ENCODE assay signal across 17 cellular contexts in genomic region chr18:52422985-52423601, GRCh38.
DNase-seq lines count a peak whose midpoint lies in the region; ATAC-seq, FAIRE-seq and TF ChIP-seq lines count a peak whose summit lies in the region.
"Had no signal": no experiment of that assay in that cellular context is flagged by ENCODE, and none has a peak within 500 bp of the region (broad histone marks: within the 10 kb centered on the region; RNA-seq: fewer than 3 reads in every experiment).

No MANE protein-coding gene starts in this region.

- ATAC-seq in GM18519 (IDR thresholded peaks at IDR 0.05; ENCODE audit: low FRiP score, unreplicated experiment) (no peak), GM21825 (IDR thresholded peaks at IDR 0.05; ENCODE audit: unreplicated experiment) (no peak)

- DNase-seq in HT-29 (ENCODE audit: low spot score): peak; percentile 3
- DNase-seq in NCI-H524 (lab: John Stamatoyannopoulos, UW): peak; percentile 76 to 95
- peak; percentile 9 for DNase-seq in iPS-NIHi11 (ENCODE audit: low spot score)
- no peak for DNase-seq in GM19238 (ENCODE audit: insufficient read length, low spot score)
- DNase-seq in urothelium cell line (ENCODE audit: low spot score): no peak
- DNase-seq: activated naive CD4-positive, alpha-beta T cell; effector CD4-positive, alpha-beta T cell; HFFc6; Kasumi-1; mesenchymal stem cell; stimulated activated naive CD4-positive, alpha-beta T cell treated with Interleukin-2 at 50 U/mL for 16 hours had no signal

- H3K27ac ChIP-seq in C4-2B: no peak overlapping the region
- H3K27ac ChIP-seq: HL-60, neutrophil had no signal

- FAIRE-seq in urothelium cell line (lab: Jason Lieb, UNC): no peak
- FAIRE-seq: TTC549 had no signal

- peak; percentile 13 for TF ChIP-seq CTCF in C4-2B (conservative IDR thresholded peaks at IDR 0.05)

Comparison
In these comparisons a context has a peak if more than half of its experiments do, and no peak if none do; other contexts are left out.
1. DNase-seq: peak in HT-29 (single experiment), NCI-H524 (2 of 2) and iPS-NIHi11 (single experiment); none in GM19238 (single experiment) and urothelium cell line (single experiment).